Comparison of ENCODE assay signal across 10 cellular contexts in the genomic region with DNA sequence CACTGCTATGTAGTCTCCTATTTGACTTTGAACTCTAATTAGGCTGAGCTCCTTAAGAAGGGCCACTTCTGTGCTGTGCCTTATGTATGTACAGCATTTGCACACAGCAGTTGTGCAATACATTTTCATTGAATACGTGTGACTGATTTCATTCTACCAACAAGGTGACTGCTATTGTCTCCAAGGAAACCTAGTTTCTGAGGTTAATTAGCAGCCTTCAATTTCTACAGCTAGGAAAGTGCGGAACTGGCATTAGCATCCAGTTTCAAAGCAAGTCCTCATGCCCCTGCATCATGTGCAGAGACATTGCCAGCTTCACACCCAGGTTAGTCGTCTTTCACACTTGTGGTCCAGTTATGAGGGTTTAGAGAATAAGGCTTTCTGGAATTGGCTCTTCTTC. TPM values are rescaled to one million over a fixed set of nuclear protein-coding genes. Genes with fewer than 3 reads are reported as not detected.
DNase-seq lines count a peak whose midpoint lies in the region; ATAC-seq and TF ChIP-seq lines count a peak whose summit lies in the region.
"Had no signal": no experiment of that assay in that cellular context is flagged by ENCODE, and none has a peak within 500 bp of the region (broad histone marks: within the 10 kb centered on the region; RNA-seq: fewer than 3 reads in every experiment).

No MANE protein-coding gene starts in this region.

- peaks cover 95% of the 10 kb centered on the region for H3K4me1 Mint-ChIP-seq in activated CD4-positive, alpha-beta T cell treated with anti-CD3 and anti-CD28 coated beads for 36 hours
- peaks cover 76% of the 10 kb centered on the region for H3K4me1 Mint-ChIP-seq in T-helper 2 cell treated with Interferon-gamma antibody and Interleukin-4, amounts not matched to agents 5 μg/mL and 100 μg/mL, for 36 hours (ENCODE audit: low read depth)
- H3K4me1 Mint-ChIP-seq in endothelial cell (ENCODE audit: unreplicated experiment) = peaks cover 40% of the 10 kb centered on the region

- H2AFZ ChIP-seq in neural cell (ENCODE audit: low read depth, low read length) = no peak overlapping the region
- H2AFZ ChIP-seq: PC-9 had no signal

- DNase-seq in activated CD4-positive, alpha-beta T cell treated with anti-CD3 and anti-CD28 coated beads for 36 hours = peak; percentile 62
- DNase-seq in activated CD4-positive, alpha-beta T cell treated with anti-CD3 and anti-CD28 coated beads for 1 hour = no peak
- DNase-seq in T-helper 2 cell treated with Interferon-gamma antibody and Interleukin-4, amounts not matched to agents 5 μg/mL and 100 μg/mL, for 36 hours (ENCODE audit: low spot score) = no peak
- no peak for DNase-seq in endothelial cell (ENCODE audit: low spot score)
- DNase-seq in ACHN = no peak
- DNase-seq: PC-9, uterus had no signal

- H3F3A ChIP-seq in neural cell (ENCODE audit: insufficient read depth, low read length, poor library complexity, severe bottlenecking) = no peaks in the 10 kb centered on the region

- in situ Hi-C loops in ACHN (cut with HindIII; ENCODE audit: low pct_ligation_motif_present, low pct_unique_long_range_greater_than_20kb, low sequenced_read_pairs) = no loop called here

- H3K27ac ChIP-seq in neural cell (ENCODE audit: low read length) = peak overlapping the region; percentile 2
- H3K27ac ChIP-seq: PC-9, uterus had no signal

- H3K27me3 ChIP-seq in neural cell (ENCODE audit: insufficient read depth, low read depth, low read length) = no peaks in the 10 kb centered on the region
- H3K27me3 ChIP-seq: uterus had no signal

- no peak overlapping the region for H3K4me3 Mint-ChIP-seq in activated CD4-positive, alpha-beta T cell treated with anti-CD3 and anti-CD28 coated beads for 36 hours
- no peak overlapping the region for H3K4me3 Mint-ChIP-seq in T-helper 2 cell treated with Interferon-gamma antibody and Interleukin-4, amounts not matched to agents 5 μg/mL and 100 μg/mL, for 36 hours
- no peak overlapping the region for H3K4me3 Mint-ChIP-seq in endothelial cell (ENCODE audit: unreplicated experiment)

- no peaks in the 10 kb centered on the region for H3K9me3 ChIP-seq in neural cell (ENCODE audit: low read length)
- H3K9me3 ChIP-seq: uterus had no signal

- H3K79me2 ChIP-seq in neural cell (replicated peaks; ENCODE audit: insufficient read depth, low read length) = peaks cover 64% of the 10 kb centered on the region

- peak overlapping the region; percentile 23 for H3K4me2 ChIP-seq in neural cell (ENCODE audit: low read length)
- H3K4me2 ChIP-seq: PC-9 had no signal

- TF ChIP-seq CTCF in neural cell (IDR thresholded peaks at IDR 0.05; ENCODE audit: poor library complexity, severe bottlenecking) (no peak), endothelial cell (IDR thresholded peaks at IDR 0.05; ENCODE audit: unreplicated experiment) (no peak)

- H3K27ac Mint-ChIP-seq in activated CD4-positive, alpha-beta T cell treated with anti-CD3 and anti-CD28 coated beads for 36 hours = peak overlapping the region; percentile 97
- peak overlapping the region; percentile 60 for H3K27ac Mint-ChIP-seq in T-helper 2 cell treated with Interferon-gamma antibody and Interleukin-4, amounts not matched to agents 5 μg/mL and 100 μg/mL, for 36 hours
- H3K27ac Mint-ChIP-seq in endothelial cell (ENCODE audit: unreplicated experiment) = no peak overlapping the region

- CTCF ChIA-PET in activated CD4-positive, alpha-beta T cell treated with anti-CD3 and anti-CD28 coated beads for 36 hours (lab: Charles Lee) = interaction anchor here (0.5 to 1.9 kb wide), 12 partner anchors 12 to 256 kb away, joined by 3 to 8 read pairs (median 3); no protein-coding TSS in a partner anchor

- H3K9me3 Mint-ChIP-seq in activated CD4-positive, alpha-beta T cell treated with anti-CD3 and anti-CD28 coated beads for 36 hours (ENCODE audit: low read depth) = no peaks in the 10 kb centered on the region
- H3K9me3 Mint-ChIP-seq in T-helper 2 cell treated with Interferon-gamma antibody and Interleukin-4, amounts not matched to agents 5 μg/mL and 100 μg/mL, for 36 hours = no peaks in the 10 kb centered on the region
- H3K9me3 Mint-ChIP-seq in endothelial cell (ENCODE audit: unreplicated experiment) = no peaks in the 10 kb centered on the region

- intact Hi-C loops in activated CD4-positive, alpha-beta T cell treated with anti-CD3 and anti-CD28 coated beads for 36 hours (cut with DNase I, micrococcal nuclease) = loop anchor here (1.0 to 2.0 kb wide), 5 partner anchors 33 to 391 kb away; a partner anchor contains a TSS

- H4K20me1 ChIP-seq in neural cell (ENCODE audit: insufficient read depth) = no peaks in the 10 kb centered on the region

- ATAC-seq in activated CD4-positive, alpha-beta T cell treated with anti-CD3 and anti-CD28 coated beads for 36 hours = peak; percentile 53
- peak; percentile 33 for ATAC-seq in GM21786 (IDR thresholded peaks at IDR 0.05; ENCODE audit: unreplicated experiment)
- ATAC-seq in GM21825 (IDR thresholded peaks at IDR 0.05; ENCODE audit: unreplicated experiment) = no peak

- no peaks in the 10 kb centered on the region for H3K27me3 Mint-ChIP-seq in activated CD4-positive, alpha-beta T cell treated with anti-CD3 and anti-CD28 coated beads for 36 hours
- H3K27me3 Mint-ChIP-seq in T-helper 2 cell treated with Interferon-gamma antibody and Interleukin-4, amounts not matched to agents 5 μg/mL and 100 μg/mL, for 36 hours (ENCODE audit: low read depth) = no peaks in the 10 kb centered on the region
- no peaks in the 10 kb centered on the region for H3K27me3 Mint-ChIP-seq in endothelial cell (ENCODE audit: unreplicated experiment)

- no peak for TF ChIP-seq RAD21 in neural cell (conservative IDR thresholded peaks at IDR 0.05)

- peak overlapping the region; percentile 45 for H3K4me3 ChIP-seq in neural cell (ENCODE audit: low read length)
- H3K4me3 ChIP-seq: PC-9, uterus had no signal

- H3K36me3 ChIP-seq in neural cell (ENCODE audit: insufficient read depth, low read length) = no peaks in the 10 kb centered on the region
- H3K36me3 ChIP-seq: uterus had no signal

- POLR2A ChIA-PET in activated CD4-positive, alpha-beta T cell treated with anti-CD3 and anti-CD28 coated beads for 36 hours (lab: Charles Lee) = interaction anchor here (0.6 to 2.2 kb wide), 14 partner anchors 15 to 356 kb away, joined by 3 to 31 read pairs (median 4); no protein-coding TSS in a partner anchor

- H3K36me3 Mint-ChIP-seq in activated CD4-positive, alpha-beta T cell treated with anti-CD3 and anti-CD28 coated beads for 36 hours (ENCODE audit: low read depth) = peaks cover 60% of the 10 kb centered on the region
- peaks cover 42% of the 10 kb centered on the region for H3K36me3 Mint-ChIP-seq in T-helper 2 cell treated with Interferon-gamma antibody and Interleukin-4, amounts not matched to agents 5 μg/mL and 100 μg/mL, for 36 hours (ENCODE audit: low read depth)
- H3K36me3 Mint-ChIP-seq in endothelial cell (ENCODE audit: low read depth, unreplicated experiment) = peaks cover 15% of the 10 kb centered on the region

- no peak overlapping the region for H3K9ac ChIP-seq in neural cell (ENCODE audit: low read length)

- TF ChIP-seq EP300 in neural cell (conservative IDR thresholded peaks at IDR 0.05; ENCODE audit: poor library complexity, severe bottlenecking) = no peak

- H3K9me2 ChIP-seq in neural cell (ENCODE audit: insufficient read depth, low read length) = no peaks in the 10 kb centered on the region

TF ChIP-seq in neural cell, 6 proteins besides CTCF, POLR2A, EP300 and RAD21:
- TF ChIP-seq EZH2 (IDR thresholded peaks at IDR 0.05; ENCODE audit: borderline replicate concordance, insufficient read depth, low read length, poor library complexity, severe bottlenecking) (no peak), SMC3 (conservative IDR thresholded peaks at IDR 0.05; ENCODE audit: poor library complexity) (no peak), TAF1 (IDR thresholded peaks at IDR 0.05; ENCODE audit: low read depth) (no peak), MXI1 (conservative IDR thresholded peaks at IDR 0.05; ENCODE audit: poor library complexity, severe bottlenecking) (no peak), POLR2AphosphoS5 (IDR thresholded peaks at IDR 0.05) (no peak)
- TF ChIP-seq, protein P1, sequence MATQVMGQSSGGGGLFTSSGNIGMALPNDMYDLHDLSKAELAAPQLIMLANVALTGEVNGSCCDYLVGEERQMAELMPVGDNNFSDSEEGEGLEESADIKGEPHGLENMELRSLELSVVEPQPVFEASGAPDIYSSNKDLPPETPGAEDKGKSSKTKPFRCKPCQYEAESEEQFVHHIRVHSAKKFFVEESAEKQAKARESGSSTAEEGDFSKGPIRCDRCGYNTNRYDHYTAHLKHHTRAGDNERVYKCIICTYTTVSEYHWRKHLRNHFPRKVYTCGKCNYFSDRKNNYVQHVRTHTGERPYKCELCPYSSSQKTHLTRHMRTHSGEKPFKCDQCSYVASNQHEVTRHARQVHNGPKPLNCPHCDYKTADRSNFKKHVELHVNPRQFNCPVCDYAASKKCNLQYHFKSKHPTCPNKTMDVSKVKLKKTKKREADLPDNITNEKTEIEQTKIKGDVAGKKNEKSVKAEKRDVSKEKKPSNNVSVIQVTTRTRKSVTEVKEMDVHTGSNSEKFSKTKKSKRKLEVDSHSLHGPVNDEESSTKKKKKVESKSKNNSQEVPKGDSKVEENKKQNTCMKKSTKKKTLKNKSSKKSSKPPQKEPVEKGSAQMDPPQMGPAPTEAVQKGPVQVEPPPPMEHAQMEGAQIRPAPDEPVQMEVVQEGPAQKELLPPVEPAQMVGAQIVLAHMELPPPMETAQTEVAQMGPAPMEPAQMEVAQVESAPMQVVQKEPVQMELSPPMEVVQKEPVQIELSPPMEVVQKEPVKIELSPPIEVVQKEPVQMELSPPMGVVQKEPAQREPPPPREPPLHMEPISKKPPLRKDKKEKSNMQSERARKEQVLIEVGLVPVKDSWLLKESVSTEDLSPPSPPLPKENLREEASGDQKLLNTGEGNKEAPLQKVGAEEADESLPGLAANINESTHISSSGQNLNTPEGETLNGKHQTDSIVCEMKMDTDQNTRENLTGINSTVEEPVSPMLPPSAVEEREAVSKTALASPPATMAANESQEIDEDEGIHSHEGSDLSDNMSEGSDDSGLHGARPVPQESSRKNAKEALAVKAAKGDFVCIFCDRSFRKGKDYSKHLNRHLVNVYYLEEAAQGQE (IDR thresholded peaks at IDR 0.05; ENCODE audit: borderline replicate concordance) = no peak

RNA-seq across cellular contexts. Expression of a gene that starts 58.6 kb away (rescaled TPM):
- total RNA-seq in activated CD4-positive, alpha-beta T cell treated with anti-CD3 and anti-CD28 coated beads for 36 hours = 10 to 100 TPM; 84.7 to 87.5 TPM
- 49.4 and 60.5 TPM in 2 replicates for polyA plus RNA-seq in neural cell
- 70.4 and 78.9 TPM in 2 replicates for polyA minus RNA-seq in neural cell
- total RNA-seq in endothelial cell (ENCODE audit: unreplicated experiment) = 93.7 TPM
